Comparison of ENCODE assay signal across 8 cellular contexts in the genomic region with DNA sequence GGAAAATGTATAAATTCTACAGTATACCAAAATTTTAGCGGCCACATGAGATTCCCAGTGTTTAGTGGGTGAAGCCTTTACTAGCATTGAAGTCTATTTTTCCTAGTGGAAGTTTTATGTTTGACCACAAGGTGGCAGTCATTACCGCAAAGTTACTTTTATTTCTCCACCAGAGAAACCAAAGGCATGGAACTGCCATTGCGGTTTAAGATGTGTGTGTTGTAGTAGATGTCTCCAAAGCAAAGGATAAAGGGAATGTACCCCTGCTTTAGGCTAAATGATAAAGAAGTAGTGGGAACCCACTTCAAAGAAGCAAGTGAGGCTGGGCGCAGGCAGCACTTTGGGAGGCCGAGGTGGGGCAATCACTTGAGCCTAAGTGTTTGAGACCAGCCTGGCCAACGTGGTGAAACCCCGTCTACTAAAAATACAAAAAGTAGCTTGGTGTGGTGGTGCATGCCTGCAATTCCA.
A peak's percentile ranks its signal among the peaks of the same experiment; 100 is the strongest.
DNase-seq lines count a peak whose midpoint lies in the region; ATAC-seq and TF ChIP-seq lines count a peak whose summit lies in the region.

No MANE protein-coding gene starts in this region.

- no peaks in the 10 kb centered on the region for H3K27me3 Mint-ChIP-seq in activated T-cell treated with anti-CD3 and anti-CD28 coated beads, Interleukin-2, amount 50 U/mL, for 24 hours
- peaks cover 5% of the 10 kb centered on the region; the same call in 1 of the 2 replicates for H3K27me3 Mint-ChIP-seq in HFFc6 (ENCODE audit: insufficient read depth)
- no peaks in the 10 kb centered on the region for H3K27me3 Mint-ChIP-seq in activated naive CD8-positive, alpha-beta T cell
- H3K27me3 Mint-ChIP-seq in glutamatergic neuron (ENCODE audit: unreplicated experiment): peaks cover 5% of the 10 kb centered on the region

- no peak for ATAC-seq in GM19452 (IDR thresholded peaks at IDR 0.05; ENCODE audit: unreplicated experiment)

- peaks cover 76% of the 10 kb centered on the region for H3K4me1 Mint-ChIP-seq in activated T-cell treated with anti-CD3 and anti-CD28 coated beads, Interleukin-2, amount 50 U/mL, for 24 hours (ENCODE audit: low read depth)
- peaks cover 42% of the 10 kb centered on the region for H3K4me1 Mint-ChIP-seq in HFFc6 (ENCODE audit: low read depth)
- H3K4me1 Mint-ChIP-seq in activated naive CD8-positive, alpha-beta T cell (ENCODE audit: low read depth): peaks cover 69% of the 10 kb centered on the region
- peaks cover 9% of the 10 kb centered on the region for H3K4me1 Mint-ChIP-seq in glutamatergic neuron (ENCODE audit: low read depth, unreplicated experiment)

- peaks cover 94% of the 10 kb centered on the region for H3K36me3 Mint-ChIP-seq in activated T-cell treated with anti-CD3 and anti-CD28 coated beads, Interleukin-2, amount 50 U/mL, for 24 hours (ENCODE audit: low read depth)
- H3K36me3 Mint-ChIP-seq in HFFc6 (ENCODE audit: low read depth) (peaks cover 9% of the 10 kb centered on the region; the same call in 1 of the 2 replicates), glutamatergic neuron (ENCODE audit: unreplicated experiment) (no peaks in the 10 kb centered on the region)
- H3K36me3 Mint-ChIP-seq in activated naive CD8-positive, alpha-beta T cell: peaks cover 37% of the 10 kb centered on the region

- TF ChIP-seq CTCF in HFFc6 (IDR thresholded peaks at IDR 0.05): peak; percentile 94
- peak; percentile 93 for TF ChIP-seq CTCF in glutamatergic neuron (IDR thresholded peaks at IDR 0.05; ENCODE audit: partially characterized antibody, unreplicated experiment)

- peak overlapping the region; percentile 95 for H3K27ac Mint-ChIP-seq in activated T-cell treated with anti-CD3 and anti-CD28 coated beads, Interleukin-2, amount 50 U/mL, for 24 hours
- H3K27ac Mint-ChIP-seq in HFFc6 (peak overlapping the region; percentile 29; the same call in 1 of the 2 replicates), glutamatergic neuron (ENCODE audit: unreplicated experiment) (no peak overlapping the region)
- peak overlapping the region; percentile 96 for H3K27ac Mint-ChIP-seq in activated naive CD8-positive, alpha-beta T cell

- no peak overlapping the region for H3K4me3 Mint-ChIP-seq in activated T-cell treated with anti-CD3 and anti-CD28 coated beads, Interleukin-2, amount 50 U/mL, for 24 hours
- H3K4me3 Mint-ChIP-seq in HFFc6 (peak overlapping the region; percentile 41), glutamatergic neuron (ENCODE audit: unreplicated experiment) (no peak overlapping the region)
- peak overlapping the region; percentile 63 for H3K4me3 Mint-ChIP-seq in activated naive CD8-positive, alpha-beta T cell

- H3K9me3 Mint-ChIP-seq in activated T-cell treated with anti-CD3 and anti-CD28 coated beads, Interleukin-2, amount 50 U/mL, for 24 hours: peaks cover 3% of the 10 kb centered on the region
- H3K9me3 Mint-ChIP-seq in HFFc6: no peaks in the 10 kb centered on the region; the same call in none of the 2 replicates
- H3K9me3 Mint-ChIP-seq in activated naive CD8-positive, alpha-beta T cell (ENCODE audit: low read depth): no peaks in the 10 kb centered on the region
- H3K9me3 Mint-ChIP-seq in glutamatergic neuron (ENCODE audit: unreplicated experiment): peaks cover 3% of the 10 kb centered on the region

- DNase-seq in activated T-cell treated with anti-CD3 and anti-CD28 coated beads, Interleukin-2, amount 50 U/mL, for 24 hours: no peak
- DNase-seq in activated T-cell treated with anti-CD3 and anti-CD28 coated beads for 4 hours (no peak), HFFc6 (peak; percentile 76), NCI-H526 (lab: John Stamatoyannopoulos, UW) (peak; percentile 50 to 80), glutamatergic neuron (no peak), renal cortical epithelial cell (ENCODE audit: low read depth) (peak; percentile 81)

Comparison
In these comparisons a context has a peak if more than half of its experiments do, and no peak if none do; other contexts are left out.
1. DNase-seq: peak in HFFc6 (single experiment), NCI-H526 (2 of 2) and renal cortical epithelial cell (single experiment); none in activated T-cell treated with anti-CD3 and anti-CD28 coated beads, Interleukin-2, amount 50 U/mL, for 24 hours (single experiment), activated T-cell treated with anti-CD3 and anti-CD28 coated beads for 4 hours (single experiment) and glutamatergic neuron (single experiment).
2. H3K4me3 Mint-ChIP-seq: peak in HFFc6 (single experiment) and activated naive CD8-positive, alpha-beta T cell (single experiment); none in activated T-cell treated with anti-CD3 and anti-CD28 coated beads, Interleukin-2, amount 50 U/mL, for 24 hours (single experiment) and glutamatergic neuron (single experiment).